Comparison of ENCODE assay signal across 8 cellular contexts in the genomic region with DNA sequence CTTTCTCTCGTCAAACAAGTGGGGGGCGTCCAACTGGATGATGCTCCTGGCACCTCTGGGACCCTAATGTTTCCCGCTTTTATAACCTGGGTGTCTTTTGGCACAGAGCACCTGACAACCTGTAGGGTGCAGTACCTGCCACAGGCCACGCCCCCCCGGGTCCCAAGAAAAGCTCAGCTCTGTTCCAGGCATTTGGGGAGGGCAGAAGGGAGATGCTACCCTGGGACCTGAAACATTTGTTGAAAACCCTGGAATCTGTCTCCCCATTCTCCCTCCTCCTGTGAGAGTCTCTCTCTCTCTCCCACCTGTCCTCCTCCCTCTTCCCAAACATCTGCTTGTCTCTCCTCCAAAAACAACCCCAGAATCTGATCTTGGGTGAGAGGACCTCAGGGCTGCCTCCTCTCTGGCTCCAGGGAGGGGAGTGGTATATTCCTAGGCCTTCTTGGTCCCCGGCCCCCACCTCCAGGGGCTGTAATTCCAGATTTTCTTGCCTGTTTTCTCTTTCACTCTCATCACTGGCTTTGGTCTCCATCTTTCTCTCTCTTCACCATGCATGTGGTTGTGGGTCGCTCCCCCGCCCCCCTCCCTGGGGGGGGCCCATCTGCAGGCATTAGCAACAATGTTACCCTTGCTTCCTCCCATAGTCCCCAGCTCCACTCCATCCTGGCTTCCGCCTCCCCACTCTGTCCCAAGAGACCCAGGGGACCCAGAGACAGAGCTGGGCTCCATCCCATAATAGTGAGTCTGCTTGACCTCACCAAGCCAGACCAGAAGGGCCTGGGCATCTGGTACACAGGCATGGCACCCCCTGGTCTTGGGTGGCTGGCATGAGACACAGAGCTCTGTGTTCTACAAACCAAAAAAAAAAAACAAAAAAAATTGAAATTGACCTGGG. TPM values are rescaled to one million over a fixed set of nuclear protein-coding genes. Genes with fewer than 3 reads are reported as not detected.
A peak's percentile ranks its signal among the peaks of the same experiment; 100 is the strongest.
DNase-seq lines count a peak whose midpoint lies in the region; ATAC-seq, FAIRE-seq and TF ChIP-seq lines count a peak whose summit lies in the region.

No MANE protein-coding gene starts in this region.

- H3K27me3 ChIP-seq in BE2C (no peaks in the 10 kb centered on the region), bronchial epithelial cell (ENCODE audit: control insufficient read depth, insufficient read depth, low read length) (no peaks in the 10 kb centered on the region), neural cell (ENCODE audit: insufficient read depth, low read depth, low read length) (no peaks in the 10 kb centered on the region)

- H3K4me1 ChIP-seq in BE2C = peaks cover 27% of the 10 kb centered on the region

- H2AFZ ChIP-seq in neural cell (ENCODE audit: low read depth, low read length) = no peak overlapping the region

- H3K79me2 ChIP-seq in neural cell (replicated peaks; ENCODE audit: insufficient read depth, low read length) = peaks cover 91% of the 10 kb centered on the region

- peak overlapping the region; percentile 16 for H3K27ac ChIP-seq in neural cell (ENCODE audit: low read length)

- peaks cover 72% of the 10 kb centered on the region for H4K20me1 ChIP-seq in neural cell (ENCODE audit: insufficient read depth)

- TF ChIP-seq CTCF in BE2C (IDR thresholded peaks at IDR 0.05; ENCODE audit: low read depth, low read length) (no peak), HFF-Myc (IDR thresholded peaks at IDR 0.05; ENCODE audit: low read depth, low read length, missing control alignments) (no peak), bronchial epithelial cell (IDR thresholded peaks at IDR 0.05; ENCODE audit: insufficient read depth, low read length, severe bottlenecking) (peak; percentile 34), neural cell (IDR thresholded peaks at IDR 0.05; ENCODE audit: poor library complexity, severe bottlenecking) (peak; percentile 24)

- H3K9me2 ChIP-seq in neural cell (ENCODE audit: insufficient read depth, low read length) = no peaks in the 10 kb centered on the region

- no peaks in the 10 kb centered on the region for H3K36me3 ChIP-seq in BE2C
- H3K36me3 ChIP-seq in bronchial epithelial cell (ENCODE audit: control insufficient read depth, insufficient read depth, low read length) = peaks cover 14% of the 10 kb centered on the region
- H3K36me3 ChIP-seq in neural cell (ENCODE audit: insufficient read depth, low read length) = no peaks in the 10 kb centered on the region

- no peaks in the 10 kb centered on the region for H3F3A ChIP-seq in neural cell (ENCODE audit: insufficient read depth, low read length, poor library complexity, severe bottlenecking)

- TF ChIP-seq RAD21 in neural cell (conservative IDR thresholded peaks at IDR 0.05) = no peak

- no peak for TF ChIP-seq EP300 in neural cell (conservative IDR thresholded peaks at IDR 0.05; ENCODE audit: poor library complexity, severe bottlenecking)

- H3K9ac ChIP-seq in neural cell (ENCODE audit: low read length) = peak overlapping the region; percentile 54

- no peak for FAIRE-seq in bronchial epithelial cell (lab: Jason Lieb, UNC)
- no peak for FAIRE-seq in frontal cortex (lab: Jason Lieb, UNC)

- peak overlapping the region; percentile 20 for H3K4me3 ChIP-seq in BE2C (ENCODE audit: low read depth, low read length)
- H3K4me3 ChIP-seq in HFF-Myc (replicated peaks; ENCODE audit: low read depth, low read length) = 0 out of 2 replicates have a peak overlapping the region, but pooled peaks have one; percentile 23
- H3K4me3 ChIP-seq in bronchial epithelial cell (ENCODE audit: low read depth, low read length) = no peak overlapping the region
- peak overlapping the region; percentile 97 for H3K4me3 ChIP-seq in neural cell (ENCODE audit: low read length)

- DNase-seq in BE2C (peak; percentile 43), HFF-Myc (ENCODE audit: extremely low read depth, low read depth) (no peak), bronchial epithelial cell (ENCODE audit: low read depth) (no peak), hypothalamus (lab: John Stamatoyannopoulos, UW) (no peak), frontal cortex (ENCODE audit: low spot score in 2 of 2) (no peak)

- ATAC-seq in HG02763 (IDR thresholded peaks at IDR 0.05; ENCODE audit: unreplicated experiment) (no peak), GM21737 (IDR thresholded peaks at IDR 0.05; ENCODE audit: unreplicated experiment) (no peak)

- no peaks in the 10 kb centered on the region for H3K9me3 ChIP-seq in BE2C
- no peaks in the 10 kb centered on the region for H3K9me3 ChIP-seq in neural cell (ENCODE audit: low read length)

- peak overlapping the region; percentile 91 for H3K4me2 ChIP-seq in neural cell (ENCODE audit: low read length)

TF ChIP-seq in neural cell, 6 proteins besides CTCF, POLR2A, EP300 and RAD21:
- TF ChIP-seq MXI1 (conservative IDR thresholded peaks at IDR 0.05; ENCODE audit: poor library complexity, severe bottlenecking) = no peak
TF ChIP-seq in neural cell: peak in this region for 0.

RNA-seq across cellular contexts. Expression of gene AHDC1, which starts 4.1 kb away (rescaled TPM):
- 49.9 TPM for polyA plus RNA-seq in BE2C (2012; ENCODE audit: insufficient read depth, insufficient read length, low read depth)
- total RNA-seq in bronchial epithelial cell (5.0 and 14.6 TPM in 2 replicates), frontal cortex (10.6 TPM)
- polyA plus RNA-seq in neural cell = 5.3 and 18.4 TPM in 2 replicates
- 28.0 and 30.7 TPM in 2 replicates for polyA minus RNA-seq in neural cell

RNA-seq across cellular contexts. Expression of gene FGR, which starts 35.1 kb away (rescaled TPM):
- polyA plus RNA-seq in BE2C (2012; ENCODE audit: insufficient read depth, insufficient read length, low read depth) = not detected
- 0.13 and 1.1 TPM in 2 replicates for total RNA-seq in bronchial epithelial cell
- not detected in 2 replicates for polyA plus RNA-seq in neural cell
- polyA minus RNA-seq in neural cell = not detected in 2 replicates
- 0.41 TPM for total RNA-seq in frontal cortex

Comparison
In these comparisons a context has a peak if more than half of its experiments do, and no peak if none do; other contexts are left out.
1. CTCF ChIP-seq: peak in bronchial epithelial cell (single experiment) and neural cell (single experiment); none in BE2C (single experiment) and HFF-Myc (single experiment).